ENCODE assay signal across 8 cellular contexts in genomic region chr3:108477511-108478147, GRCh38. TPM values are rescaled to one million over a fixed set of nuclear protein-coding genes. Genes with fewer than 3 reads are reported as not detected.
DNase-seq lines count a peak whose midpoint lies in the region; ATAC-seq, FAIRE-seq and TF ChIP-seq lines count a peak whose summit lies in the region.

No MANE protein-coding gene starts in this region.

- peaks cover 7% of the 10 kb centered on the region for H3K4me1 Mint-ChIP-seq in WTC11

- FAIRE-seq in GM12891 (lab: Jason Lieb, UNC) = peak; percentile 78

- H3K36me3 Mint-ChIP-seq in WTC11 = no peaks in the 10 kb centered on the region

- H3K27me3 Mint-ChIP-seq in WTC11 (ENCODE audit: low read depth) = no peaks in the 10 kb centered on the region

- TF ChIP-seq CTCF in WTC11 (IDR thresholded peaks at IDR 0.05) = peak; percentile 58

- peak; percentile 22 for DNase-seq in GM12891 (ENCODE audit: insufficient read length, low spot score)
- peak; percentile 47 for DNase-seq in NCI-H2227 treated with DMSO at 0.1 percent for 48 hours (lab: John Stamatoyannopoulos, UW)
- DNase-seq in WTC11 (ENCODE audit: low spot score) = peak; percentile 49
- peak; percentile 51 for DNase-seq in central memory CD4-positive, alpha-beta T cell
- peak; percentile 59 for DNase-seq in left lobe of liver (ENCODE audit: low spot score)
- DNase-seq in stimulated activated CD4-positive, alpha-beta T cell treated with anti-CD3 and anti-CD28 coated beads, TNF-alpha, amount 100 ng/mL, for 48 hours (ENCODE audit: low read depth in 3 of 3) = peak; percentile 31 to 35 (median 34)

- CTCF ChIA-PET in WTC11 (lab: Charles Lee) = interaction anchor here (0.6 to 2.2 kb wide), 34 partner anchors 9 to 592 kb away, joined by 3 to 30 read pairs (median 4); partner anchors contain the start of gene IFT57

- no peak overlapping the region for H3K27ac Mint-ChIP-seq in WTC11

- no peak overlapping the region for H3K4me3 Mint-ChIP-seq in WTC11

- no peaks in the 10 kb centered on the region for H3K9me3 Mint-ChIP-seq in WTC11

- ATAC-seq in HG03095 (IDR thresholded peaks at IDR 0.05; ENCODE audit: unreplicated experiment) (peak; percentile 58), WTC11 (peak; percentile 86), left lobe of liver (peak; percentile 99), HG02973 (IDR thresholded peaks at IDR 0.05; ENCODE audit: unreplicated experiment) (no peak)

- POLR2A ChIA-PET in WTC11 (lab: Charles Lee) = interaction anchor here (1.3 kb wide), 1 partner anchor 69 kb away, joined by 3 read pairs; no protein-coding TSS in a partner anchor

- no peak for TF ChIP-seq POLR2A in GM12891 (IDR thresholded peaks at IDR 0.05; ENCODE audit: low read depth, low read length)

TF ChIP-seq in GM12891, 5 proteins besides CTCF, POLR2A, EP300 and RAD21:
- TF ChIP-seq POU2F2 (IDR thresholded peaks at IDR 0.05; ENCODE audit: low read depth, low read length) (no peak), TAF1 (IDR thresholded peaks at IDR 0.05; ENCODE audit: low read depth, low read length) (no peak), SPI1 (IDR thresholded peaks at IDR 0.05; ENCODE audit: low read depth, low read length) (no peak), PAX5 (IDR thresholded peaks at IDR 0.05; ENCODE audit: insufficient read depth, low read length, severe bottlenecking) (no peak), POLR2AphosphoS5 (IDR thresholded peaks at IDR 0.05; ENCODE audit: low read depth, low read length) (no peak)

TF ChIP-seq in WTC11, 78 proteins besides CTCF, POLR2A, EP300 and RAD21:
- TF ChIP-seq ZBTB21 (CRISPR knock-in tag; IDR thresholded peaks at IDR 0.05; ENCODE audit: borderline replicate concordance) (no peak), CREB1 (CRISPR knock-in tag; IDR thresholded peaks at IDR 0.05) (no peak), EMX1 (CRISPR knock-in tag; IDR thresholded peaks at IDR 0.05) (no peak), NR3C1 (CRISPR knock-in tag; conservative IDR thresholded peaks at IDR 0.05; ENCODE audit: low read depth) (no peak), SMAD4 (CRISPR knock-in tag; IDR thresholded peaks at IDR 0.05) (no peak)
- TF ChIP-seq, protein P1, sequence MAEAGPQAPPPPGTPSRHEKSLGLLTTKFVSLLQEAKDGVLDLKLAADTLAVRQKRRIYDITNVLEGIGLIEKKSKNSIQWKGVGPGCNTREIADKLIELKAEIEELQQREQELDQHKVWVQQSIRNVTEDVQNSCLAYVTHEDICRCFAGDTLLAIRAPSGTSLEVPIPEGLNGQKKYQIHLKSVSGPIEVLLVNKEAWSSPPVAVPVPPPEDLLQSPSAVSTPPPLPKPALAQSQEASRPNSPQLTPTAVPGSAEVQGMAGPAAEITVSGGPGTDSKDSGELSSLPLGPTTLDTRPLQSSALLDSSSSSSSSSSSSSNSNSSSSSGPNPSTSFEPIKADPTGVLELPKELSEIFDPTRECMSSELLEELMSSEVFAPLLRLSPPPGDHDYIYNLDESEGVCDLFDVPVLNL (CRISPR knock-in tag; IDR thresholded peaks at IDR 0.05; ENCODE audit: borderline replicate concordance, low read depth) = no peak

RNA-seq across cellular contexts. Expression of gene MYH15, which starts 32.8 kb away (rescaled TPM):
- polyA plus RNA-seq in GM12891 (2012; ENCODE audit: low read depth, missing spikeins) = 0.24 TPM
- total RNA-seq in WTC11 (2021) (0.09 to 0.16 TPM (median 0.14 TPM) in 3 replicates), left lobe of liver (0.03 TPM)
